10 cellular contexts compared by ENCODE assay signal in genomic region chr7:112866424-112866823, GRCh38.
DNase-seq lines count a peak whose midpoint lies in the region; ATAC-seq lines count a peak whose summit lies in the region.
"Had no signal": no experiment of that assay in that cellular context is flagged by ENCODE, and none has a peak within 500 bp of the region (broad histone marks: within the 10 kb centered on the region; RNA-seq: fewer than 3 reads in every experiment).

No MANE protein-coding gene starts in this region.

- H3K4me1 Mint-ChIP-seq in activated naive CD8-positive, alpha-beta T cell treated with anti-CD3 and anti-CD28 coated beads for 36 hours: peaks cover 5% of the 10 kb centered on the region
- H3K4me1 Mint-ChIP-seq: nephron progenitor cell had no signal

- no peak overlapping the region for H3K27ac Mint-ChIP-seq in activated naive CD8-positive, alpha-beta T cell treated with anti-CD3 and anti-CD28 coated beads for 36 hours
- H3K27ac Mint-ChIP-seq: activated naive CD8-positive, alpha-beta T cell treated with anti-CD3 and anti-CD28 coated beads, Interleukin-2, amount 10 ng/mL, durations not matched to agents 7 days and 5 days; nephron progenitor cell had no signal

- no peak overlapping the region for H3K4me3 Mint-ChIP-seq in activated naive CD8-positive, alpha-beta T cell treated with anti-CD3 and anti-CD28 coated beads for 36 hours
- H3K4me3 Mint-ChIP-seq: activated naive CD8-positive, alpha-beta T cell treated with anti-CD3 and anti-CD28 coated beads, Interleukin-2, amount 10 ng/mL, durations not matched to agents 7 days and 5 days; nephron progenitor cell had no signal

- H3K27me3 Mint-ChIP-seq in activated naive CD8-positive, alpha-beta T cell treated with anti-CD3 and anti-CD28 coated beads for 36 hours: no peaks in the 10 kb centered on the region
- H3K27me3 Mint-ChIP-seq: activated naive CD8-positive, alpha-beta T cell treated with anti-CD3 and anti-CD28 coated beads, Interleukin-2, amount 10 ng/mL, durations not matched to agents 7 days and 5 days had no signal

- ATAC-seq in GM18519 (IDR thresholded peaks at IDR 0.05; ENCODE audit: low FRiP score, unreplicated experiment) (peak; percentile 99), GM21367 (IDR thresholded peaks at IDR 0.05; ENCODE audit: unreplicated experiment) (peak; percentile 98), HG03139 (IDR thresholded peaks at IDR 0.05; ENCODE audit: unreplicated experiment) (peak; percentile 98)

- DNase-seq in lung microvascular endothelial cell (ENCODE audit: low read depth in 2 of 2) (peak; percentile 9 to 25), NCI-H526 treated with DMSO at 0.1 percent for 48 hours (lab: John Stamatoyannopoulos, UW) (no peak), occipital lobe (lab: John Stamatoyannopoulos, UW) (no peak)
- DNase-seq in activated naive CD4-positive, alpha-beta T cell treated with Interleukin-2 at 50 U/mL for 16 hours: no peak
- no peak for DNase-seq in activated naive CD8-positive, alpha-beta T cell treated with anti-CD3 and anti-CD28 coated beads for 36 hours
- DNase-seq: activated naive CD8-positive, alpha-beta T cell treated with anti-CD3 and anti-CD28 coated beads, Interleukin-2, amount 10 ng/mL, durations not matched to agents 7 days and 5 days; nephron progenitor cell had no signal

- peaks cover 18% of the 10 kb centered on the region for H3K36me3 Mint-ChIP-seq in activated naive CD8-positive, alpha-beta T cell treated with anti-CD3 and anti-CD28 coated beads for 36 hours

- H3K9me3 Mint-ChIP-seq in activated naive CD8-positive, alpha-beta T cell treated with anti-CD3 and anti-CD28 coated beads for 36 hours: peaks cover 3% of the 10 kb centered on the region

Comparison
In these comparisons a context has a peak if more than half of its experiments do, and no peak if none do; other contexts are left out.
1. DNase-seq: peak in lung microvascular endothelial cell (2 of 2); none in NCI-H526 treated with DMSO at 0.1 percent for 48 hours (single experiment), activated naive CD4-positive, alpha-beta T cell treated with Interleukin-2 at 50 U/mL for 16 hours (single experiment), occipital lobe (single experiment) and activated naive CD8-positive, alpha-beta T cell treated with anti-CD3 and anti-CD28 coated beads for 36 hours (single experiment).
2. Peak in every context shown above with its lines, with median percentiles within 50 percentile points of each other: ATAC-seq.